ENCODE assay signal across 12 cellular contexts in genomic region chr7:40808409-40808942, GRCh38.
A peak's percentile ranks its signal among the peaks of the same experiment; 100 is the strongest.
DNase-seq lines count a peak whose midpoint lies in the region; ATAC-seq and TF ChIP-seq lines count a peak whose summit lies in the region.
"Had no signal": no experiment of that assay in that cellular context is flagged by ENCODE, and none has a peak within 500 bp of the region (broad histone marks: within the 10 kb centered on the region; RNA-seq: fewer than 3 reads in every experiment).

No MANE protein-coding gene starts in this region.

- H3K79me2 ChIP-seq in OCI-LY7 (ENCODE audit: insufficient read depth, low read depth, low read length) = no peaks in the 10 kb centered on the region

- ATAC-seq in HG03342 (IDR thresholded peaks at IDR 0.05; ENCODE audit: unreplicated experiment) (no peak), HG02759 (IDR thresholded peaks at IDR 0.05; ENCODE audit: unreplicated experiment) (no peak), natural killer cell (no peak)
- ATAC-seq in CD4-positive, alpha-beta T cell (ENCODE audit: poor library complexity) = no peak
- ATAC-seq: heart left ventricle had no signal

- no peaks in the 10 kb centered on the region for H3K27me3 ChIP-seq in CD4-positive, alpha-beta T cell (ENCODE audit: control insufficient read depth, insufficient read depth, low read length)
- H3K27me3 ChIP-seq: heart left ventricle, sigmoid colon had no signal

- peaks cover 34% of the 10 kb centered on the region for H3K9me3 ChIP-seq in OCI-LY7 (ENCODE audit: low read length)
- H3K9me3 ChIP-seq in CD4-positive, alpha-beta T cell (ENCODE audit: control insufficient read depth, low read length) = no peaks in the 10 kb centered on the region

- intact Hi-C loops in OCI-LY7 (cut with micrococcal nuclease; ENCODE audit: unreplicated experiment) (no loop called here), natural killer cell (cut with micrococcal nuclease) (no loop called here)
- intact Hi-C loops in CD4-positive, alpha-beta T cell (cut with DNase I, micrococcal nuclease) = no loop called here

- H3K4me1 Mint-ChIP-seq in natural killer cell = no peaks in the 10 kb centered on the region
- no peaks in the 10 kb centered on the region for H3K4me1 Mint-ChIP-seq in CD4-positive, alpha-beta T cell (ENCODE audit: low read depth)

- peak overlapping the region; percentile 80; the same call in 1 of the 2 replicates for H2AFZ ChIP-seq in OCI-LY7 (ENCODE audit: low read length)

- no peak overlapping the region for H3K4me3 Mint-ChIP-seq in natural killer cell
- no peak overlapping the region for H3K4me3 Mint-ChIP-seq in CD4-positive, alpha-beta T cell

- H3K36me3 Mint-ChIP-seq in natural killer cell = peaks cover 9% of the 10 kb centered on the region
- H3K36me3 Mint-ChIP-seq in CD4-positive, alpha-beta T cell (ENCODE audit: low read depth) = no peaks in the 10 kb centered on the region

- H3K4me3 ChIP-seq in OCI-LY7 (ENCODE audit: low read depth, low read length, poor library complexity, severe bottlenecking) (no peak overlapping the region), coronary artery (no peak overlapping the region)
- H3K4me3 ChIP-seq: heart left ventricle, sigmoid colon had no signal

- H3K27ac ChIP-seq in OCI-LY7 (ENCODE audit: low read depth, low read length, poor library complexity, severe bottlenecking) (peak overlapping the region; percentile 95), coronary artery (peak overlapping the region in 1 of 2 donors; percentile 69)
- no peak overlapping the region for H3K27ac ChIP-seq in CD4-positive, alpha-beta T cell (ENCODE audit: low read depth, low read length)
- H3K27ac ChIP-seq: C4-2B, heart left ventricle, sigmoid colon had no signal

- no peaks in the 10 kb centered on the region for H3K9me2 ChIP-seq in OCI-LY7 (ENCODE audit: insufficient read depth, low read length)

- no peak overlapping the region for H3K4me2 ChIP-seq in OCI-LY7 (ENCODE audit: low read length)

- H3K36me3 ChIP-seq in OCI-LY7 (ENCODE audit: insufficient read depth, low read length) = peaks cover 32% of the 10 kb centered on the region
- H3K36me3 ChIP-seq: heart left ventricle, sigmoid colon had no signal

- CTCF ChIA-PET in OCI-LY7 (lab: Charles Lee; ENCODE audit: unreplicated experiment) = no interaction called here
- CTCF ChIA-PET in CD4-positive, alpha-beta T cell (lab: Charles Lee) = no interaction called here

- BruUV-seq in OCI-LY7 (replicated peaks; lab: Mats Ljungman, UMichigan) = no TSS peak

- no peaks in the 10 kb centered on the region for H4K20me1 ChIP-seq in OCI-LY7 (ENCODE audit: insufficient read depth, low read length)

- no peaks in the 10 kb centered on the region for H3K27me3 Mint-ChIP-seq in natural killer cell (ENCODE audit: low read depth in 2 of 2)
- H3K27me3 Mint-ChIP-seq in CD4-positive, alpha-beta T cell = no peaks in the 10 kb centered on the region

- H3K4me1 ChIP-seq in OCI-LY7 (ENCODE audit: insufficient read depth, low read length, poor library complexity, severe bottlenecking) = peaks cover 78% of the 10 kb centered on the region
- H3K4me1 ChIP-seq: heart left ventricle had no signal

- H3K9me3 Mint-ChIP-seq in natural killer cell = peaks cover 7 to 17% of the 10 kb centered on the region in 2 donors
- peaks cover 17% of the 10 kb centered on the region for H3K9me3 Mint-ChIP-seq in CD4-positive, alpha-beta T cell

- DNase-seq in AG20443 (ENCODE audit: low spot score) = peak; percentile 86
- no peak for DNase-seq in OCI-LY7 (ENCODE audit: low spot score)
- DNase-seq in coronary artery (ENCODE audit: low spot score) = peak; percentile 87
- peak; percentile 98 for DNase-seq in myocyte (ENCODE audit: low read depth)
- DNase-seq in natural killer cell = no peak
- DNase-seq in CD4-positive, alpha-beta T cell = no peak
- DNase-seq: heart left ventricle, NCI-H1694 treated with DMSO at 0.1 percent for 48 hours, sigmoid colon had no signal

- POLR2A ChIA-PET in OCI-LY7 (lab: Charles Lee) = interaction anchor here (0.9 kb wide), 1 partner anchor 90 kb away, joined by 3 read pairs; no protein-coding TSS in a partner anchor
- POLR2A ChIA-PET in CD4-positive, alpha-beta T cell (lab: Charles Lee) = no interaction called here

- TF ChIP-seq CTCF in OCI-LY7 (conservative IDR thresholded peaks at IDR 0.05; ENCODE audit: low read length) (no peak), coronary artery (IDR thresholded peaks at IDR 0.05) (no peak), natural killer cell (IDR thresholded peaks at IDR 0.05) (no peak)
- TF ChIP-seq CTCF in CD4-positive, alpha-beta T cell (IDR thresholded peaks at IDR 0.05) = no peak

- H3K27ac Mint-ChIP-seq in natural killer cell = no peak overlapping the region
- no peak overlapping the region for H3K27ac Mint-ChIP-seq in CD4-positive, alpha-beta T cell

Comparison
In these comparisons a context has a peak if more than half of its experiments do, and no peak if none do; other contexts are left out.
1. DNase-seq: peak in AG20443 (single experiment), coronary artery (single experiment) and myocyte (single experiment); none in OCI-LY7 (single experiment), natural killer cell (single experiment) and CD4-positive, alpha-beta T cell (0 of 10).